ENCODE assay signal across 23 cellular contexts in genomic region chr1:222079546-222079945, GRCh38.
"Had no signal": no experiment of that assay in that cellular context is flagged by ENCODE, and none has a peak within 500 bp of the region (broad histone marks: within the 10 kb centered on the region; RNA-seq: fewer than 3 reads in every experiment).

No MANE protein-coding gene starts in this region.

- H3K27ac ChIP-seq: coronary artery, foreskin keratinocyte, hepatocyte, psoas muscle, right lobe of liver, skin epidermis, thoracic aorta had no signal

- H3K4me1 ChIP-seq: foreskin keratinocyte, psoas muscle had no signal

- H3K79me2 ChIP-seq: hepatocyte had no signal

- H3K27ac Mint-ChIP-seq: endodermal cell; naive thymus-derived CD4-positive, alpha-beta T cell; nephron progenitor cell; stimulated activated naive B cell treated with anti-CD40 and anti-IgM and Interleukin-4, amounts not matched to agents 10 μg/mL and 1 μg/mL and 100 μg/mL, for 72 hours; stimulated activated naive CD8-positive, alpha-beta T cell treated with anti-CD3 and anti-CD28 coated beads, Interleukin-15, amount 100 ng/mL, for 72 hours had no signal

- H3K9me3 ChIP-seq: psoas muscle, right lobe of liver, thoracic aorta had no signal

- H3K4me3 Mint-ChIP-seq: endodermal cell; naive thymus-derived CD4-positive, alpha-beta T cell; nephron progenitor cell; stimulated activated naive B cell treated with anti-CD40 and anti-IgM and Interleukin-4, amounts not matched to agents 10 μg/mL and 1 μg/mL and 100 μg/mL, for 72 hours; stimulated activated naive CD8-positive, alpha-beta T cell treated with anti-CD3 and anti-CD28 coated beads, Interleukin-15, amount 100 ng/mL, for 72 hours had no signal

- H3K36me3 Mint-ChIP-seq: naive thymus-derived CD4-positive, alpha-beta T cell; stimulated activated naive B cell treated with anti-CD40 and anti-IgM and Interleukin-4, amounts not matched to agents 10 μg/mL and 1 μg/mL and 100 μg/mL, for 72 hours had no signal

- H3K27me3 ChIP-seq: foreskin keratinocyte, hepatocyte, right lobe of liver had no signal

- H3K4me2 ChIP-seq: hepatocyte had no signal

- DNase-seq: effector CD4-positive, alpha-beta T cell; endodermal cell; erythroblast; head of caudate nucleus; mesendoderm; naive thymus-derived CD4-positive, alpha-beta T cell; nephron progenitor cell; retina; stimulated activated CD4-positive, alpha-beta T cell treated with anti-CD3 and anti-CD28 coated beads, Interleukin-2, amount 100 ng/mL, for 24 hours; stimulated activated CD4-positive, alpha-beta T cell treated with anti-CD3 and anti-CD28 coated beads, Interleukin-4, amount 100 ng/mL, for 4 hours; stimulated activated naive B cell treated with anti-CD40 and anti-IgM and Interleukin-4, amounts not matched to agents 10 μg/mL and 1 μg/mL and 100 μg/mL, for 72 hours; stimulated activated naive CD8-positive, alpha-beta T cell treated with anti-CD3 and anti-CD28 coated beads, Interleukin-15, amount 100 ng/mL, for 72 hours; substantia nigra; trophoblast cell had no signal

- ATAC-seq: left colon; naive thymus-derived CD4-positive, alpha-beta T cell; psoas muscle; stimulated activated naive CD8-positive, alpha-beta T cell treated with anti-CD3 and anti-CD28 coated beads, Interleukin-15, amount 100 ng/mL, for 72 hours had no signal

- H3K9me3 Mint-ChIP-seq: stimulated activated naive CD8-positive, alpha-beta T cell treated with anti-CD3 and anti-CD28 coated beads, Interleukin-15, amount 100 ng/mL, for 72 hours had no signal

- H3K4me1 Mint-ChIP-seq: endodermal cell; naive thymus-derived CD4-positive, alpha-beta T cell; nephron progenitor cell; stimulated activated naive CD8-positive, alpha-beta T cell treated with anti-CD3 and anti-CD28 coated beads, Interleukin-15, amount 100 ng/mL, for 72 hours had no signal

- H3K36me3 ChIP-seq: right lobe of liver, thoracic aorta had no signal

- H2AFZ ChIP-seq: hepatocyte had no signal

- H3K27me3 Mint-ChIP-seq: stimulated activated naive CD8-positive, alpha-beta T cell treated with anti-CD3 and anti-CD28 coated beads, Interleukin-15, amount 100 ng/mL, for 72 hours had no signal

- H3K4me3 ChIP-seq: coronary artery, hepatocyte, lung, psoas muscle, right lobe of liver, skin epidermis, thoracic aorta had no signal
